In genomic region chr19:38837656-38838121, GRCh38 we compare ENCODE assay signal across 11 cellular contexts. TPM values are rescaled to one million over a fixed set of nuclear protein-coding genes. Genes with fewer than 3 reads are reported as not detected.
A peak's percentile ranks its signal among the peaks of the same experiment; 100 is the strongest.
DNase-seq lines count a peak whose midpoint lies in the region; ATAC-seq and TF ChIP-seq lines count a peak whose summit lies in the region.
"Had no signal": no experiment of that assay in that cellular context is flagged by ENCODE, and none has a peak within 500 bp of the region (broad histone marks: within the 10 kb centered on the region; RNA-seq: fewer than 3 reads in every experiment).

No MANE protein-coding gene starts in this region.

- POLR2A ChIA-PET in IMR-90 (lab: Charles Lee; ENCODE audit: unreplicated experiment) = no interaction called here

- no peak overlapping the region for H2AK5ac ChIP-seq in IMR-90 (ENCODE audit: low read depth, low read length)

- peak; percentile 85 for DNase-seq in Caki2 (ENCODE audit: low read depth)
- DNase-seq in IMR-90 = peak; percentile 35
- DNase-seq in breast epithelium (ENCODE audit: low spot score in 2 of 2) = no peak
- no peak for DNase-seq in neural progenitor cell (ENCODE audit: low spot score)
- no peak for DNase-seq in GM19238 (ENCODE audit: insufficient read length, low spot score)
- no peak for DNase-seq in NCI-H1694 (lab: John Stamatoyannopoulos, UW)
- no peak for DNase-seq in NCI-H2029 treated with DMSO at 0.1 percent for 48 hours (lab: John Stamatoyannopoulos, UW)
- DNase-seq: activated naive CD4-positive, alpha-beta T cell; NCI-H82; transverse colon had no signal

- H4K5ac ChIP-seq in IMR-90 (ENCODE audit: low read depth, low read length) = no peak overlapping the region

- no peak overlapping the region for H2BK15ac ChIP-seq in IMR-90 (ENCODE audit: low read depth, low read length)

- H3K4me3 ChIP-seq in IMR-90 (ENCODE audit: insufficient read depth, low read depth, low read length) (no peak overlapping the region), breast epithelium (peak overlapping the region in 1 of 3 donors; percentile 23), neural progenitor cell (no peak overlapping the region)
- H3K4me3 ChIP-seq: transverse colon had no signal

- H4K20me1 ChIP-seq in IMR-90 (ENCODE audit: insufficient read depth, low read length) (peaks cover 56% of the 10 kb centered on the region), neural progenitor cell (ENCODE audit: low read depth) (peaks cover 48% of the 10 kb centered on the region)

- H3K56ac ChIP-seq in IMR-90 (ENCODE audit: extremely low read depth, insufficient read depth, low read length) = no peak overlapping the region

- H2BK120ac ChIP-seq in IMR-90 (ENCODE audit: low read depth, low read length) = no peak overlapping the region

- H3K14ac ChIP-seq in IMR-90 (replicated peaks; ENCODE audit: low read depth, low read length) = peak overlapping the region; percentile 20; the same call in 1 of the 2 replicates

- no peak overlapping the region for H3K4me2 ChIP-seq in IMR-90 (ENCODE audit: low read depth, low read length)
- H3K4me2 ChIP-seq in neural progenitor cell = no peak overlapping the region

- H3K4me1 ChIP-seq in IMR-90 (ENCODE audit: control insufficient read depth, insufficient read depth, low read length) (peaks cover 10% of the 10 kb centered on the region; the same call in 1 of the 2 replicates), breast epithelium (peaks cover 9 to 14% of the 10 kb centered on the region in 2 donors), neural progenitor cell (no peaks in the 10 kb centered on the region)

- dilution Hi-C loops in IMR-90 (cut with HindIII; ENCODE audit: low sequenced_read_pairs, unreplicated experiment) = no loop called here

- in situ Hi-C loops in Caki2 (cut with HindIII; ENCODE audit: low pct_unique_long_range_greater_than_20kb, low sequenced_read_pairs) (no loop called here), IMR-90 (cut with MboI; ENCODE audit: low sequenced_read_pairs) (no loop called here)

- peaks cover 22% of the 10 kb centered on the region for H3K79me2 ChIP-seq in neural progenitor cell (ENCODE audit: low read depth)

- H3K18ac ChIP-seq in IMR-90 (ENCODE audit: low read depth, low read length) = no peak overlapping the region

- no CpG with 5 or more reads among the region's 7 CpGs for WGBS in IMR-90 (ENCODE audit: extremely low coverage in 2 of 2, insufficient read length in 1 of 2), 2 experiments

- H3F3A ChIP-seq in neural progenitor cell (ENCODE audit: low read depth) = peaks cover 96% of the 10 kb centered on the region

- TF ChIP-seq CTCF in IMR-90 (conservative IDR thresholded peaks at IDR 0.05; ENCODE audit: low read depth, low read length) (no peak), breast epithelium (IDR thresholded peaks at IDR 0.05) (no peak), neural progenitor cell (IDR thresholded peaks at IDR 0.05) (no peak)

- H3K27ac ChIP-seq in IMR-90 (ENCODE audit: insufficient read depth, low read length) (no peak overlapping the region), breast epithelium (peak overlapping the region; percentile 58 to 91), neural progenitor cell (no peak overlapping the region)

- H3K9me1 ChIP-seq in IMR-90 (ENCODE audit: insufficient read depth, low read length) = no peaks in the 10 kb centered on the region

- no peak overlapping the region for H4K8ac ChIP-seq in IMR-90 (ENCODE audit: low read depth in 2 of 2, low read length in 2 of 2)

- H3K79me1 ChIP-seq in IMR-90 (ENCODE audit: low read depth in 1 of 2, low read length in 2 of 2) = peaks cover 43 to 64% of the 10 kb centered on the region in 2 experiments

- H3K9me3 Mint-ChIP-seq in neural progenitor cell = no peaks in the 10 kb centered on the region

- no peaks in the 10 kb centered on the region for H3K4me1 Mint-ChIP-seq in neural progenitor cell

- peak overlapping the region; percentile 46 for H3K27ac Mint-ChIP-seq in neural progenitor cell

- no TSS peak for BruUV-seq in IMR-90 (replicated peaks; lab: Mats Ljungman, UMichigan)

- CTCF ChIA-PET in IMR-90 (lab: Yijun Ruan, JAX) = interaction anchor here (1.4 kb wide), 1 partner anchor 93 kb away, joined by 3 read pairs; the partner anchor contains the start of genes MRPS12 and SARS2

- H3K4me3 Mint-ChIP-seq in neural progenitor cell = no peak overlapping the region

- TF ChIP-seq POLR2A in IMR-90 (IDR thresholded peaks at IDR 0.05; ENCODE audit: low read depth, low read length) (no peak), breast epithelium (IDR thresholded peaks at IDR 0.05) (no peak)

- H3K36me3 ChIP-seq in IMR-90 (ENCODE audit: control insufficient read depth, insufficient read depth, low read length) (peaks cover 66% of the 10 kb centered on the region), breast epithelium (peaks cover 18% of the 10 kb centered on the region), neural progenitor cell (peaks cover 9% of the 10 kb centered on the region)

- no peak overlapping the region for H2BK20ac ChIP-seq in IMR-90 (ENCODE audit: low read depth, low read length)

- no peak for TF ChIP-seq RAD21 in IMR-90 (IDR thresholded peaks at IDR 0.05; ENCODE audit: low read length)

- no peaks in the 10 kb centered on the region for H3K9me3 ChIP-seq in IMR-90 (ENCODE audit: control insufficient read depth, insufficient read depth, low read length)
- no peaks in the 10 kb centered on the region for H3K9me3 ChIP-seq in breast epithelium
- no peaks in the 10 kb centered on the region for H3K9me3 ChIP-seq in neural progenitor cell (ENCODE audit: low read depth)
- H3K9me3 ChIP-seq: transverse colon had no signal

- no peak overlapping the region for H3K9ac ChIP-seq in IMR-90 (ENCODE audit: low read depth, low read length)
- no peak overlapping the region for H3K9ac ChIP-seq in neural progenitor cell

- no peak overlapping the region for H2BK5ac ChIP-seq in IMR-90 (ENCODE audit: low read depth, low read length, poor library complexity, severe bottlenecking)

- H3K23ac ChIP-seq in IMR-90 (ENCODE audit: low read depth, low read length) = no peak overlapping the region

- intact Hi-C loops in IMR-90 (cut with micrococcal nuclease) = no loop called here
- intact Hi-C loops in breast epithelium (cut with DNase I; ENCODE audit: low total_unique reads) = no loop called here

- H3K36me3 Mint-ChIP-seq in neural progenitor cell = peaks cover 45% of the 10 kb centered on the region

- no peak overlapping the region for H4K91ac ChIP-seq in IMR-90 (ENCODE audit: insufficient read depth, low read depth, low read length)

- no peak for ATAC-seq in IMR-90 (ENCODE audit: low read depth)
- no peak for ATAC-seq in GM18520 (IDR thresholded peaks at IDR 0.05; ENCODE audit: unreplicated experiment)

- H2AFZ ChIP-seq in IMR-90 (replicated peaks; ENCODE audit: low read length, poor library complexity) (no peak overlapping the region), neural progenitor cell (replicated peaks) (no peak overlapping the region)

- H3K27me3 ChIP-seq in IMR-90 (ENCODE audit: control insufficient read depth, insufficient read depth, low read length) (no peaks in the 10 kb centered on the region), breast epithelium (no peaks in the 10 kb centered on the region), neural progenitor cell (no peaks in the 10 kb centered on the region)
- H3K27me3 ChIP-seq: transverse colon had no signal

- H3K27me3 Mint-ChIP-seq in neural progenitor cell (ENCODE audit: insufficient read depth, low read depth) = peaks cover 2% of the 10 kb centered on the region

- no peak overlapping the region; the same call in 1 of the 2 replicates for H3K4ac ChIP-seq in IMR-90 (ENCODE audit: low read depth, low read length)

- no peak overlapping the region for H2AK9ac ChIP-seq in IMR-90 (replicated peaks; ENCODE audit: low read depth, low read length, poor library complexity)

RNA-seq across cellular contexts. Expression of gene ECH1, which starts 6.1 kb away (rescaled TPM):
- 241 and 276 TPM in 2 replicates for total RNA-seq in Caki2 (2014; rRNA removed; shearing (Covaris generic); ENCODE audit: low replicate concordance)
- 15.0 and 15.6 TPM in 2 replicates for total RNA-seq in IMR-90 (2012; rRNA removed)
- 62.1 and 62.3 TPM in 2 replicates for polyA plus RNA-seq in IMR-90 (2012; rRNA removed)
- polyA plus RNA-seq in IMR-90 (2012; cell fraction: cytosol; rRNA removed) = 91.1 and 125 TPM in 2 replicates
- polyA plus RNA-seq in IMR-90 (2012; cell fraction: nucleus; rRNA removed; ENCODE audit: low replicate concordance) = 56.4 and 61.3 TPM in 2 replicates
- 100 to 1,000 TPM in 1 of 3 donors, 10 to 100 TPM in 2; 85.8 to 113 (median 93.8) TPM for total RNA-seq in breast epithelium
- total RNA-seq in neural progenitor cell (ENCODE audit: low replicate concordance) = 52.2 and 92.9 TPM in 2 replicates

RNA-seq across cellular contexts. Expression of gene HNRNPL, which starts 12.1 kb away (rescaled TPM):
- total RNA-seq in Caki2 (2014; rRNA removed; shearing (Covaris generic); ENCODE audit: low replicate concordance) = 501 and 509 TPM in 2 replicates
- total RNA-seq in IMR-90 (2012; rRNA removed) (316 and 429 TPM in 2 replicates), breast epithelium (100 to 1,000 TPM; 164 to 193 (median 168) TPM), neural progenitor cell (ENCODE audit: low replicate concordance) (436 and 583 TPM in 2 replicates)
- polyA plus RNA-seq in IMR-90 (2012; rRNA removed) = 277 and 280 TPM in 2 replicates
- 159 and 260 TPM in 2 replicates for polyA plus RNA-seq in IMR-90 (2012; cell fraction: cytosol; rRNA removed)
- polyA plus RNA-seq in IMR-90 (2012; cell fraction: nucleus; rRNA removed; ENCODE audit: low replicate concordance) = 202 and 318 TPM in 2 replicates

RNA-seq across cellular contexts. Expression of gene LGALS4, which starts 24.9 kb away (rescaled TPM):
- total RNA-seq in Caki2 (2014; rRNA removed; shearing (Covaris generic); ENCODE audit: low replicate concordance) = not detected in 2 replicates
- not detected in 2 replicates for total RNA-seq in IMR-90 (2012; rRNA removed)
- polyA plus RNA-seq in IMR-90 (2012; rRNA removed) = 0.10 and 0.29 TPM in 2 replicates
- not detected in 2 replicates for polyA plus RNA-seq in IMR-90 (2012; cell fraction: cytosol; rRNA removed)
- 1.2 and 1.3 TPM in 2 replicates for polyA plus RNA-seq in IMR-90 (2012; cell fraction: nucleus; rRNA removed; ENCODE audit: low replicate concordance)
- 10 to 100 TPM in 1 of 3 donors, under 1 TPM in 2; 0.80 to 16.4 (median 0.88) TPM for total RNA-seq in breast epithelium
- total RNA-seq in neural progenitor cell (ENCODE audit: low replicate concordance) = 0.31 TPM in 1 of 2 replicates, not detected in the other

RNA-seq across cellular contexts. Expression of gene RINL, which starts 40.4 kb away (rescaled TPM):
- 9.9 and 12.6 TPM in 2 replicates for total RNA-seq in Caki2 (2014; rRNA removed; shearing (Covaris generic); ENCODE audit: low replicate concordance)
- total RNA-seq in IMR-90 (2012; rRNA removed) (0.72 and 0.83 TPM in 2 replicates), breast epithelium (10 to 100 TPM in 2 of 3 donors, 1 to 10 TPM in 1; 4.5 to 13.0 (median 12.8) TPM), neural progenitor cell (ENCODE audit: low replicate concordance) (4.7 and 5.4 TPM in 2 replicates)
- 1.2 and 1.9 TPM in 2 replicates for polyA plus RNA-seq in IMR-90 (2012; rRNA removed)
- polyA plus RNA-seq in IMR-90 (2012; cell fraction: cytosol; rRNA removed) = 1.00 and 1.0 TPM in 2 replicates
- polyA plus RNA-seq in IMR-90 (2012; cell fraction: nucleus; rRNA removed; ENCODE audit: low replicate concordance) = 1.5 and 1.7 TPM in 2 replicates

RNA-seq across cellular contexts. Expression of gene LGALS7B, which starts 48.7 kb away (rescaled TPM):
- total RNA-seq in Caki2 (2014; rRNA removed; shearing (Covaris generic); ENCODE audit: low replicate concordance) = not detected in 2 replicates
- not detected in 2 replicates for total RNA-seq in IMR-90 (2012; rRNA removed)
- not detected in 2 replicates for polyA plus RNA-seq in IMR-90 (2012; rRNA removed)
- not detected in 2 replicates for polyA plus RNA-seq in IMR-90 (2012; cell fraction: cytosol; rRNA removed)
- not detected in 2 replicates for polyA plus RNA-seq in IMR-90 (2012; cell fraction: nucleus; rRNA removed; ENCODE audit: low replicate concordance)
- total RNA-seq in breast epithelium = 10 to 100 TPM in 1 of 3 donors, 1 to 10 TPM in 1, not detected in 1; 5.9 to 23.6 TPM
- not detected in 2 replicates for total RNA-seq in neural progenitor cell (ENCODE audit: low replicate concordance)
- total RNA-seq: transverse colon had no signal

Comparison
In these comparisons a context has a peak if more than half of its experiments do, and no peak if none do; other contexts are left out.
1. DNase-seq: peak in Caki2 (single experiment) and IMR-90 (single experiment); none in breast epithelium (0 of 2), neural progenitor cell (single experiment), GM19238 (single experiment), NCI-H1694 (single experiment) and NCI-H2029 treated with DMSO at 0.1 percent for 48 hours (single experiment).
2. H3K27ac ChIP-seq: peak in breast epithelium (2 of 2); none in IMR-90 (single experiment) and neural progenitor cell (single experiment).